9 cellular contexts compared by ENCODE assay signal in genomic region chr10:100743626-100744135, GRCh38. TPM values are rescaled to one million over a fixed set of nuclear protein-coding genes. Genes with fewer than 3 reads are reported as not detected.
A peak's percentile ranks its signal among the peaks of the same experiment; 100 is the strongest.
DNase-seq lines count a peak whose midpoint lies in the region; ATAC-seq and TF ChIP-seq lines count a peak whose summit lies in the region.
"Had no signal": no experiment of that assay in that cellular context is flagged by ENCODE, and none has a peak within 500 bp of the region (broad histone marks: within the 10 kb centered on the region; RNA-seq: fewer than 3 reads in every experiment).

No MANE protein-coding gene starts in this region.

- ATAC-seq in GM19023 (IDR thresholded peaks at IDR 0.05; ENCODE audit: unreplicated experiment) (no peak), HG03095 (IDR thresholded peaks at IDR 0.05; ENCODE audit: unreplicated experiment) (no peak)

- H3K4me1 Mint-ChIP-seq in osteocyte (ENCODE audit: unreplicated experiment): peaks cover 58% of the 10 kb centered on the region

- TF ChIP-seq CTCF in C4-2B (conservative IDR thresholded peaks at IDR 0.05): peak; percentile 70
- peak; percentile 77 for TF ChIP-seq CTCF in fibroblast of pulmonary artery (IDR thresholded peaks at IDR 0.05; ENCODE audit: low read length, missing control alignments)
- TF ChIP-seq CTCF in osteocyte (IDR thresholded peaks at IDR 0.05): peak; percentile 62

- H3K27me3 Mint-ChIP-seq in osteocyte (ENCODE audit: unreplicated experiment): peaks cover 87% of the 10 kb centered on the region

- no peaks in the 10 kb centered on the region for H3K9me3 Mint-ChIP-seq in osteocyte (ENCODE audit: unreplicated experiment)

- DNase-seq in GM19238 (ENCODE audit: insufficient read length, low spot score) (peak; percentile 69), NCI-H748 treated with DMSO at 0.1 percent for 48 hours (lab: John Stamatoyannopoulos, UW) (peak; percentile 50), fibroblast of pulmonary artery (ENCODE audit: low read depth) (peak; percentile 76), osteocyte (ENCODE audit: extremely low spot score, unreplicated experiment) (no peak)
- DNase-seq in activated CD8-positive, alpha-beta memory T cell treated with anti-CD3 and anti-CD28 coated beads for 1 hour (ENCODE audit: extremely low read depth in 1 of 2, low read depth in 1 of 2): peak; percentile 9 to 14

- H3K27ac Mint-ChIP-seq in osteocyte (ENCODE audit: unreplicated experiment): no peak overlapping the region

- no peak overlapping the region for H3K4me3 Mint-ChIP-seq in osteocyte (ENCODE audit: unreplicated experiment)

- no peak overlapping the region for H3K27ac ChIP-seq in C4-2B

- no peak overlapping the region for H3K4me3 ChIP-seq in fibroblast of pulmonary artery (replicated peaks; ENCODE audit: low read depth, low read length)

- no peaks in the 10 kb centered on the region for H3K36me3 Mint-ChIP-seq in osteocyte (ENCODE audit: unreplicated experiment)

RNA-seq across cellular contexts. Expression of gene PAX2, which starts 1.7 kb away (rescaled TPM):
- total RNA-seq in osteocyte: 0.30 and 1.4 TPM in 2 replicates
- total RNA-seq: T-helper 1 cell treated with Interleukin-12 subunit alpha and Interleukin-12 subunit beta and Interleukin-4 antibody, amounts not matched to agents 30 ng/mL and 1 ng/mL, for 36 hours had no signal
